Comparison of ENCODE assay signal across 14 cellular contexts in the genomic region with DNA sequence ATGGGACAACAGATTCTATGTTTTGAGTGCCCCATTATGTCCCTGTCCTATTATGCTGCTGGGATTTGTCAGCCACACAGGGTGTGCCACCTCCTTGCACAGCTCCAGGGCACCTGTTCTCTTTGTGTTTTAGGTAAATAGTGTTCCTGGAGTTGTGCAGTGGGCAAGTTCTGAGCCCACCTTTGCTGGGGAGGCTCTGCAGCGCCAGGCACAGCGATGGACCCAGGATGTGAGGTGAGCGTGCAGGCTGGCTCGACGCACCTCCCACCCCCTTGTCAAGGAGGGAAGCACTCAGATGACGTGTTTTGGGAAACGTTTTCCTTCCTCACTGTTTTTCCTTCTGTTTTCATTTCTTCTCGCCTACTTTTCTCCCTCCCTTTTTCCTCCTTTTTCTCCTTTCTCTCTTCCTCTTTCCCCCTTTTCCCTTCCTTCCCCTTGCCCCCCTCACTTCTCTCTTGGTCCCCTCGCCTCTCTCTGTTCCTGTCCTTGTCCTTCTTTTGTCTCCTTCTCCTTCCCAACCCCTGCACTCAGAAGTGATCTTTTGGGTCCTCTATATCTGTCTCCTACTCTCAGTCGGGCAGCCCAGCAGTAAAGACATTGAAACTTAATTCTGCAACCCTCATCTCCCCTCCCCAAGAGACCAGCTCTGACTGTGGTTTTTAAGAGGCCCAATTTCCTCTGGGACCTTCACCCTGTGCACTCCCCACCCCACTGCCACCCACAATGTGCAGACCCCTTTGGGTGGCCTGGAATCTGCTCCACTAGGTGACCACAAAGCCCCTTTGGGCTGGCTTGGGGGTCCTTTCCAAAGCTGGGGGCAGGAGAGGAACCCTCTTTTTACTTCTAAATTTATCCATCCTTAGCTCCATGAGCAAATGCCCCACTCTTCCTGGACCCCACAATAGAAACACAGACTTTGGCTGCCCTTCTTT.
DNase-seq lines count a peak whose midpoint lies in the region; ATAC-seq and TF ChIP-seq lines count a peak whose summit lies in the region.
"Had no signal": no experiment of that assay in that cellular context is flagged by ENCODE, and none has a peak within 500 bp of the region (broad histone marks: within the 10 kb centered on the region; RNA-seq: fewer than 3 reads in every experiment).

No MANE protein-coding gene starts in this region.

- H3K4me3 Mint-ChIP-seq in MCF 10A (ENCODE audit: unreplicated experiment) (no peak overlapping the region), chondrocyte (ENCODE audit: unreplicated experiment) (peak overlapping the region; percentile 35)
- H3K4me3 Mint-ChIP-seq: stimulated activated memory B cell treated with anti-CD40 and anti-IgM and Interleukin-4, amounts not matched to agents 10 μg/mL and 1 μg/mL and 100 μg/mL, for 72 hours had no signal

- H3K14ac ChIP-seq in neuronal stem cell (ENCODE audit: low read length): no peak overlapping the region

- no peaks in the 10 kb centered on the region for H3K79me1 ChIP-seq in neuronal stem cell (ENCODE audit: low read depth, low read length)

- H3K4me3 ChIP-seq in breast epithelium: peak overlapping the region in 1 of 3 donors; percentile 46
- no peak overlapping the region for H3K4me3 ChIP-seq in neuronal stem cell (ENCODE audit: low read length in 2 of 2)
- H3K4me3 ChIP-seq in upper lobe of right lung: no peak overlapping the region
- H3K4me3 ChIP-seq: ovary had no signal

- H2AFZ ChIP-seq in neuronal stem cell (ENCODE audit: low read length): peak overlapping the region; percentile 39

- H3K4me1 Mint-ChIP-seq in MCF 10A (ENCODE audit: insufficient read depth, unreplicated experiment): no peaks in the 10 kb centered on the region
- H3K4me1 Mint-ChIP-seq in chondrocyte (ENCODE audit: low read depth): peaks cover 44% of the 10 kb centered on the region
- H3K4me1 Mint-ChIP-seq: stimulated activated memory B cell treated with anti-CD40 and anti-IgM and Interleukin-4, amounts not matched to agents 10 μg/mL and 1 μg/mL and 100 μg/mL, for 72 hours had no signal

- H3K9me3 ChIP-seq in breast epithelium: no peaks in the 10 kb centered on the region
- H3K9me3 ChIP-seq in neuronal stem cell (replicated peaks in 1 of 2; ENCODE audit: control insufficient read depth in 2 of 2, insufficient read depth in 1 of 2, low read depth in 1 of 2, low read length in 2 of 2): no peaks in the 10 kb centered on the region
- H3K9me3 ChIP-seq in upper lobe of right lung: no peaks in the 10 kb centered on the region
- H3K9me3 ChIP-seq: ovary had no signal

- no peak for TF ChIP-seq POLR2A in breast epithelium (IDR thresholded peaks at IDR 0.05)

- TF ChIP-seq CTCF in breast epithelium (IDR thresholded peaks at IDR 0.05): no peak
- TF ChIP-seq CTCF in MCF 10A (IDR thresholded peaks at IDR 0.05; ENCODE audit: unreplicated experiment): no peak
- TF ChIP-seq CTCF in chondrocyte (IDR thresholded peaks at IDR 0.05): no peak
- no peak for TF ChIP-seq CTCF in upper lobe of right lung (IDR thresholded peaks at IDR 0.05)

- peaks cover 19 to 22% of the 10 kb centered on the region in 2 donors for H3K4me1 ChIP-seq in breast epithelium
- H3K4me1 ChIP-seq in neuronal stem cell (ENCODE audit: control insufficient read depth in 2 of 2, insufficient read depth in 1 of 2, low read depth in 1 of 2, low read length in 2 of 2): peaks cover 0 to 5% of the 10 kb centered on the region in 2 donors
- peaks cover 43% of the 10 kb centered on the region for H3K4me1 ChIP-seq in upper lobe of right lung

- DNase-seq in breast epithelium (ENCODE audit: low spot score in 2 of 2): peak in 1 of 2 donors; percentile 13
- no peak for DNase-seq in MCF 10A (ENCODE audit: unreplicated experiment)
- no peak for DNase-seq in chondrocyte (ENCODE audit: low spot score)
- no peak for DNase-seq in neuronal stem cell (ENCODE audit: low spot score)
- no peak for DNase-seq in upper lobe of right lung
- no peak for DNase-seq in T-helper 9 cell
- no peak for DNase-seq in occipital lobe (lab: John Stamatoyannopoulos, UW)
- DNase-seq in NCI-H1048 (lab: John Stamatoyannopoulos, UW): no peak
- DNase-seq: activated CD4-positive, alpha-beta T cell treated with anti-CD3 and anti-CD28 coated beads for 1 hour; stimulated activated CD4-positive, alpha-beta T cell treated with anti-CD3 and anti-CD28 coated beads, Interleukin-4, amount 100 ng/mL, for 24 hours; SW 1271 had no signal

- no peak overlapping the region for H3K4ac ChIP-seq in neuronal stem cell (ENCODE audit: low read length)

- H3K27me3 Mint-ChIP-seq in MCF 10A (ENCODE audit: insufficient read depth, unreplicated experiment): peaks cover 11% of the 10 kb centered on the region
- no peaks in the 10 kb centered on the region for H3K27me3 Mint-ChIP-seq in chondrocyte (ENCODE audit: low read depth)

- CTCF ChIA-PET in MCF 10A (lab: Yijun Ruan, JAX): interaction anchor here (1.3 kb wide), 2 partner anchors 12 to 116 kb away, joined by 4 to 10 read pairs; no protein-coding TSS in a partner anchor

- no TSS peak for BruUV-seq in MCF 10A (replicated peaks; lab: Mats Ljungman, UMichigan)

- H3K36me3 ChIP-seq in breast epithelium (no peaks in the 10 kb centered on the region), neuronal stem cell (replicated peaks in 1 of 2; ENCODE audit: control insufficient read depth in 2 of 2, insufficient read depth in 2 of 2, low read length in 2 of 2) (no peaks in the 10 kb centered on the region), upper lobe of right lung (no peaks in the 10 kb centered on the region)
- H3K36me3 ChIP-seq: ovary had no signal

- no peak overlapping the region for H2AK5ac ChIP-seq in neuronal stem cell (ENCODE audit: low read depth, low read length)

- H3K23ac ChIP-seq in neuronal stem cell (ENCODE audit: low read depth, low read length, poor library complexity): no peak overlapping the region

- no peak overlapping the region for H2BK120ac ChIP-seq in neuronal stem cell (ENCODE audit: low read depth, low read length)

- ATAC-seq in upper lobe of right lung: no peak
- ATAC-seq: activated naive CD4-positive, alpha-beta T cell treated with anti-CD3 and anti-CD28 coated beads, Interleukin-2, amount 50 U/mL, for 72 hours; stimulated activated memory B cell treated with anti-CD40 and anti-IgM and Interleukin-4, amounts not matched to agents 10 μg/mL and 1 μg/mL and 100 μg/mL, for 72 hours had no signal

- peak overlapping the region; percentile 79 to 87 for H3K27ac ChIP-seq in breast epithelium
- H3K27ac ChIP-seq in neuronal stem cell (replicated peaks; ENCODE audit: low read length): no peak overlapping the region
- H3K27ac ChIP-seq in upper lobe of right lung: peak overlapping the region; percentile 18

- H3K9ac ChIP-seq in neuronal stem cell (ENCODE audit: low read depth, low read length, poor library complexity): no peak overlapping the region

- no peak overlapping the region for H2BK12ac ChIP-seq in neuronal stem cell (ENCODE audit: low read length)

- H4K8ac ChIP-seq in neuronal stem cell (ENCODE audit: low read depth, low read length): no peak overlapping the region

- H3K9me3 Mint-ChIP-seq in MCF 10A (ENCODE audit: unreplicated experiment): peaks cover 7% of the 10 kb centered on the region
- H3K9me3 Mint-ChIP-seq in chondrocyte (ENCODE audit: low read depth): peaks cover 14% of the 10 kb centered on the region

- WGBS in neuronal stem cell (ENCODE audit: extremely low coverage in 2 of 2, insufficient read length in 2 of 2, insufficient replicate concordance in 1 of 2), 2 donors: no CpG with 5 or more reads among the region's 10 CpGs

- H3K18ac ChIP-seq in neuronal stem cell (ENCODE audit: low read length): no peak overlapping the region

- H2BK15ac ChIP-seq in neuronal stem cell (ENCODE audit: low read length): no peak overlapping the region

- intact Hi-C loops in breast epithelium (cut with DNase I; ENCODE audit: low total_unique reads): no loop called here
- intact Hi-C loops in MCF 10A (cut with micrococcal nuclease): no loop called here
- intact Hi-C loops in upper lobe of right lung (cut with DNase I): loop anchor here (10.0 kb wide), 1 partner anchor 63 kb away; no protein-coding TSS in a partner anchor

- H3K36me3 Mint-ChIP-seq in MCF 10A (ENCODE audit: insufficient read depth, unreplicated experiment) (peaks cover 5% of the 10 kb centered on the region), chondrocyte (ENCODE audit: low read depth) (peaks cover 5% of the 10 kb centered on the region)
- H3K36me3 Mint-ChIP-seq: activated naive CD4-positive, alpha-beta T cell treated with anti-CD3 and anti-CD28 coated beads, Interleukin-2, amount 50 U/mL, for 72 hours had no signal

- no peak overlapping the region for H4K91ac ChIP-seq in neuronal stem cell (ENCODE audit: low read depth, low read length, poor library complexity)

- no peak overlapping the region for H2BK5ac ChIP-seq in neuronal stem cell (ENCODE audit: low read length)

- H3K27me3 ChIP-seq in breast epithelium (no peaks in the 10 kb centered on the region), neuronal stem cell (ENCODE audit: control insufficient read depth in 3 of 3, insufficient read depth in 3 of 3, low read depth in 1 of 3, low read length in 3 of 3) (peaks cover 0 to 11% (median 0%) of the 10 kb centered on the region in 3 experiments), upper lobe of right lung (no peaks in the 10 kb centered on the region)
- H3K27me3 ChIP-seq: ovary had no signal

- H3K27ac Mint-ChIP-seq in MCF 10A (ENCODE audit: low read depth, unreplicated experiment) (no peak overlapping the region), chondrocyte (ENCODE audit: unreplicated experiment) (peak overlapping the region; percentile 58)
- H3K27ac Mint-ChIP-seq: stimulated activated memory B cell treated with anti-CD40 and anti-IgM and Interleukin-4, amounts not matched to agents 10 μg/mL and 1 μg/mL and 100 μg/mL, for 72 hours had no signal

- POLR2A ChIA-PET in MCF 10A (lab: Yijun Ruan, JAX): no interaction called here

- no peak overlapping the region for H3K4me2 ChIP-seq in neuronal stem cell (ENCODE audit: insufficient read depth, low read length, poor library complexity, severe bottlenecking)
